10 cellular contexts compared by ENCODE assay signal in the genomic region with DNA sequence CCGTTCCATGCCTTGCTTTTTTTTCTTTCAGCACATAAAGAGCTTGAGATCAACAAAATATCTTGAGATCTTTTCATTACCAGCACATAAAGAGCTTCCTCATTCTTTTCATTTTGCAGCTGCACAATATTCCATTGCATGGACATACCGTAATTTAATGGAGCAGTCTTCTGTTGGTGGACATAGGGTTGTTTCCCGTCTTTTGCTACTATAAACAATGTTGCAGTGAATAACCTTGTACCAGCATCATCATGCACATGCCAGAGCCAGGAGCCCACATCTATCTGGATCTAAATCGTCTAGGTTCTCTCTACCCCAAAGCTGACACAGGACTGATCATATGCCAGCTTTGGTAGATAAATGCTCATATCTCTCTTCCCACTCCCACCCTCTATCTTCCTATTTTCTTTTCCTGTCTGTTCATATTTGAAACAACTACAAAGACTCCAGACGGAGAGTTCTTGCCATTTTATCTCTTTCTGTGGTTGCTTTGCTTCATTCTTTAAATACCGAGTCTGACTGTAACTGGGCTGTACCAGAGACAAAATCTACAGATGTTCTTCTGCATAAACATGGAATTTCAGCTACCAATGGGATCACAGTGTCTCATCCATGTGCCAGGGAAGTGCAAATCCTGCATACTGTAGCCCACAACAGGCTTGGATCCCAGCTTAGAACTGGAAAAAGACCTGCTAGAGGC. TPM values are rescaled to one million over a fixed set of nuclear protein-coding genes. Genes with fewer than 3 reads are reported as not detected.
DNase-seq lines count a peak whose midpoint lies in the region; ATAC-seq and TF ChIP-seq lines count a peak whose summit lies in the region.
"Had no signal": no experiment of that assay in that cellular context is flagged by ENCODE, and none has a peak within 500 bp of the region (broad histone marks: within the 10 kb centered on the region; RNA-seq: fewer than 3 reads in every experiment).

No MANE protein-coding gene starts in this region.

- DNase-seq in AG09309 (ENCODE audit: low read depth) = peak; percentile 79
- DNase-seq in HT1080 (ENCODE audit: low read depth) = peak; percentile 48
- peak; percentile 88 to 94 for DNase-seq in cardiac fibroblast (ENCODE audit: low read depth in 2 of 2)
- peak; percentile 62 for DNase-seq in myocyte (ENCODE audit: low read depth)
- no peak for DNase-seq in OCI-M2 (lab: John Stamatoyannopoulos, UW; ENCODE audit: unreplicated experiment)
- DNase-seq in activated gamma-delta T cell (lab: John Stamatoyannopoulos, UW) = no peak
- no peak for DNase-seq in stimulated activated CD4-positive, alpha-beta T cell treated with anti-CD3 and anti-CD28 coated beads, Interleukin-15, amount 100 ng/mL, for 24 hours
- DNase-seq: COR-L47; stimulated activated naive CD8-positive, alpha-beta T cell treated with anti-CD3 and anti-CD28 coated beads, Interleukin-15, Interleukin-2, amounts not matched to agents 100 U/mL and 50 U/mL, for 24 hours had no signal

- TF ChIP-seq CTCF in AG09309 (IDR thresholded peaks at IDR 0.05; ENCODE audit: control insufficient read depth, insufficient read depth, low read depth, low read length, missing control alignments) (no peak), cardiac fibroblast (IDR thresholded peaks at IDR 0.05; ENCODE audit: low read depth, low read length) (no peak)

- H3K4me3 ChIP-seq in AG09309 (ENCODE audit: control insufficient read depth, low read depth, low read length) (no peak overlapping the region), cardiac fibroblast (replicated peaks in 1 of 2; ENCODE audit: low read depth in 2 of 2, low read length in 2 of 2) (no peak overlapping the region)

- no peak for ATAC-seq in GM18517 (IDR thresholded peaks at IDR 0.05; ENCODE audit: unreplicated experiment)
- ATAC-seq: stimulated activated naive CD8-positive, alpha-beta T cell treated with anti-CD3 and anti-CD28 coated beads, Interleukin-15, Interleukin-2, amounts not matched to agents 100 U/mL and 50 U/mL, for 24 hours had no signal

RNA-seq across cellular contexts. Expression of gene AKAP13, which starts 47.1 kb away (rescaled TPM):
- total RNA-seq in HT1080 (2014; rRNA removed; shearing (Covaris generic)) = 26.2 and 29.7 TPM in 2 replicates
- 10.7 and 11.4 TPM in 2 replicates for polyA plus RNA-seq in HT1080 (2015; cell fraction: cytosol; rRNA removed)
- 51.3 and 55.0 TPM in 2 replicates for polyA plus RNA-seq in HT1080 (2015; cell fraction: nucleus; rRNA removed)
- 166 and 201 TPM in 2 replicates for total RNA-seq in myocyte
- 54.1 TPM for polyA plus RNA-seq in myocyte (2012)

Comparison
In these comparisons a context has a peak if more than half of its experiments do, and no peak if none do; other contexts are left out.
1. DNase-seq: peak in AG09309 (single experiment), HT1080 (single experiment), cardiac fibroblast (2 of 2) and myocyte (single experiment); none in OCI-M2 (single experiment), activated gamma-delta T cell (single experiment) and stimulated activated CD4-positive, alpha-beta T cell treated with anti-CD3 and anti-CD28 coated beads, Interleukin-15, amount 100 ng/mL, for 24 hours (single experiment).